ENCODE assay signal across 20 cellular contexts in the genomic region with DNA sequence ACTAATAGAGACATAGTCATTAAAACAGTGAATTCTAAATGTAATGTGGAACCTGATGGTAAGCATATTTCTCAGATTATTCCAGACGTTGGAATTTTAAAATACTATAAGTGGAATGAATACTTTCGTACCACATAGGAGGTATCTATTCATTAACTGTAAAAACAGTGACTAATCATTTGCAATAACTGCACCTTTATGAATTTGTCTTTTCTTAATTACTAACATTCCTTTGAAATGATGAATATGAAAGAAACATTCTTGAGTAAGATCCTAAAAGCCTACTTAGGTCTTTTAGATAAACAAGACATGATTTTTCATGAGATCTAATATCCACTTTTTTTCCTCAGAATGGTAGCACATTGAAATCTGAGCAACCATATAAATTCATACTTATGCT.
DNase-seq lines count a peak whose midpoint lies in the region; ATAC-seq, FAIRE-seq and TF ChIP-seq lines count a peak whose summit lies in the region.
"Had no signal": no experiment of that assay in that cellular context is flagged by ENCODE, and none has a peak within 500 bp of the region (broad histone marks: within the 10 kb centered on the region; RNA-seq: fewer than 3 reads in every experiment).

No MANE protein-coding gene starts in this region.

- H3K4me3 Mint-ChIP-seq in astrocyte (ENCODE audit: unreplicated experiment): no peak overlapping the region

- no peaks in the 10 kb centered on the region for H3K36me3 Mint-ChIP-seq in astrocyte (ENCODE audit: low read depth, unreplicated experiment)

- no peaks in the 10 kb centered on the region for H3K4me1 ChIP-seq in GM23248 (ENCODE audit: insufficient read depth)
- H3K4me1 ChIP-seq in astrocyte (ENCODE audit: insufficient read depth, low read length): peaks cover 5% of the 10 kb centered on the region
- H3K4me1 ChIP-seq: BLaER1 treated with 17β-estradiol and CSF1 and Interleukin-3, amounts not matched to agents 10 nM and 100 nM had no signal

- intact Hi-C loops in posterior cingulate gyrus (cut with DNase I): no loop called here

- no peaks in the 10 kb centered on the region for H3K79me2 ChIP-seq in GM23248 (ENCODE audit: insufficient read depth)
- no peaks in the 10 kb centered on the region for H3K79me2 ChIP-seq in astrocyte (ENCODE audit: insufficient read depth, low read length)

- ATAC-seq in HG02571 (IDR thresholded peaks at IDR 0.05; ENCODE audit: unreplicated experiment): no peak
- ATAC-seq: HepG2, Panc1 had no signal

- no peaks in the 10 kb centered on the region for H3K27me3 ChIP-seq in GM23248 (replicated peaks; ENCODE audit: insufficient read depth)
- H3K27me3 ChIP-seq in astrocyte (ENCODE audit: insufficient read depth, low read length): no peaks in the 10 kb centered on the region
- H3K27me3 ChIP-seq: BLaER1 treated with 17β-estradiol and CSF1 and Interleukin-3, amounts not matched to agents 10 nM and 100 nM; MG63 had no signal

- H3K4me1 Mint-ChIP-seq in astrocyte (ENCODE audit: low read depth, unreplicated experiment): no peaks in the 10 kb centered on the region

- H3K9me3 Mint-ChIP-seq in astrocyte (ENCODE audit: unreplicated experiment): no peaks in the 10 kb centered on the region

- H3K4me3 ChIP-seq in AG04449 (ENCODE audit: low read depth, low read length): no peak overlapping the region
- no peak overlapping the region for H3K4me3 ChIP-seq in GM23248
- no peak overlapping the region for H3K4me3 ChIP-seq in astrocyte (ENCODE audit: insufficient read depth, low read depth, low read length)
- H3K4me3 ChIP-seq: BLaER1 treated with 17β-estradiol and CSF1 and Interleukin-3, amounts not matched to agents 10 nM and 100 nM; MG63 had no signal

- TF ChIP-seq CTCF in AG04449 (IDR thresholded peaks at IDR 0.05; ENCODE audit: insufficient read depth, low read length, missing control alignments): no peak
- TF ChIP-seq CTCF in astrocyte (IDR thresholded peaks at IDR 0.05; ENCODE audit: insufficient read depth, low read depth, low read length): no peak

- no peak for FAIRE-seq in astrocyte (lab: Jason Lieb, UNC)
- FAIRE-seq: GM12892, HepG2 had no signal

- 12 to 15% methylated on average over 2 of the region's 2 CpGs for WGBS in GM23248 (ENCODE audit: low coverage in 1 of 2, low lambda C conversion rate in 2 of 2, missing lambda C conversion rate in 2 of 2), 2 experiments

- H3K9ac ChIP-seq in GM23248 (no peak overlapping the region), astrocyte (ENCODE audit: low read length) (no peak overlapping the region)
- H3K9ac ChIP-seq: BLaER1 treated with 17β-estradiol and CSF1 and Interleukin-3, amounts not matched to agents 10 nM and 100 nM had no signal

- no peaks in the 10 kb centered on the region for H3K9me3 ChIP-seq in GM23248 (ENCODE audit: low read depth)
- H3K9me3 ChIP-seq in astrocyte (ENCODE audit: insufficient read depth, low read depth, low read length): no peaks in the 10 kb centered on the region
- H3K9me3 ChIP-seq: BLaER1 treated with 17β-estradiol and CSF1 and Interleukin-3, amounts not matched to agents 10 nM and 100 nM; MG63 had no signal

- DNase-seq in AG04449 (ENCODE audit: low read depth, low spot score): peak; percentile 59
- DNase-seq in GM23248: no peak
- peak; percentile 61 for DNase-seq in astrocyte (ENCODE audit: low read depth)
- DNase-seq in iris pigment epithelial cell (ENCODE audit: low read depth): peak; percentile 39
- DNase-seq in posterior cingulate gyrus: no peak
- DNase-seq in hepatic stellate cell (ENCODE audit: low spot score): no peak
- no peak for DNase-seq in KBM-7
- DNase-seq: DND-41, MG63, NCI-H1092 treated with DMSO at 0.1 percent for 48 hours, NCI-H1694 treated with DMSO at 0.1 percent for 48 hours, NCI-H2107, NCI-H2227 treated with DMSO at 0.1 percent for 48 hours, NCI-H524 treated with DMSO at 0.1 percent for 48 hours, SHP77 had no signal

- no peak overlapping the region for H3K27ac Mint-ChIP-seq in astrocyte (ENCODE audit: unreplicated experiment)

- H3K4me2 ChIP-seq in GM23248 (ENCODE audit: unreplicated experiment) (peak overlapping the region; percentile 7), astrocyte (ENCODE audit: low read length) (no peak overlapping the region)
- H3K4me2 ChIP-seq: BLaER1 treated with 17β-estradiol and CSF1 and Interleukin-3, amounts not matched to agents 10 nM and 100 nM had no signal

- no peaks in the 10 kb centered on the region for H3K9me2 ChIP-seq in GM23248 (ENCODE audit: insufficient read depth)

- H2AFZ ChIP-seq in GM23248 (no peak overlapping the region), astrocyte (ENCODE audit: low read depth, low read length) (no peak overlapping the region)

- H4K20me1 ChIP-seq in GM23248 (ENCODE audit: insufficient read depth): no peaks in the 10 kb centered on the region
- H4K20me1 ChIP-seq in astrocyte (ENCODE audit: insufficient read depth, low read length): no peaks in the 10 kb centered on the region
- H4K20me1 ChIP-seq: BLaER1 treated with 17β-estradiol and CSF1 and Interleukin-3, amounts not matched to agents 10 nM and 100 nM had no signal

- H3K27me3 Mint-ChIP-seq in astrocyte (ENCODE audit: low read depth, unreplicated experiment): no peaks in the 10 kb centered on the region

- H3K36me3 ChIP-seq in GM23248 (ENCODE audit: low read depth) (no peaks in the 10 kb centered on the region), astrocyte (ENCODE audit: insufficient read depth, low read length) (no peaks in the 10 kb centered on the region)
- H3K36me3 ChIP-seq: BLaER1 treated with 17β-estradiol and CSF1 and Interleukin-3, amounts not matched to agents 10 nM and 100 nM; MG63 had no signal

- H3F3A ChIP-seq in GM23248 (ENCODE audit: insufficient read depth): no peaks in the 10 kb centered on the region

- CTCF ChIA-PET in AG04449 (lab: Yijun Ruan, JAX): no interaction called here

- POLR2A ChIA-PET in AG04449 (lab: Yijun Ruan, JAX): interaction anchor here (0.6 kb wide), 1 partner anchor 46 kb away, joined by 5 read pairs; no protein-coding TSS in a partner anchor

- no peak overlapping the region for H3K27ac ChIP-seq in GM23248
- no peak overlapping the region for H3K27ac ChIP-seq in astrocyte (ENCODE audit: low read depth, low read length)
- H3K27ac ChIP-seq: BLaER1 treated with 17β-estradiol and CSF1 and Interleukin-3, amounts not matched to agents 10 nM and 100 nM had no signal

- in situ Hi-C loops in GM23248 (cut with MboI) (no loop called here), KBM-7 (cut with MboI; ENCODE audit: low pct_unique_long_range_greater_than_20kb, low sequenced_read_pairs) (no loop called here)

Comparison
In these comparisons a context has a peak if more than half of its experiments do, and no peak if none do; other contexts are left out.
1. DNase-seq: peak in AG04449 (single experiment), astrocyte (single experiment) and iris pigment epithelial cell (single experiment); none in GM23248 (single experiment), posterior cingulate gyrus (0 of 10), hepatic stellate cell (single experiment) and KBM-7 (single experiment).